8 cellular contexts compared by ENCODE assay signal in genomic region chr16:67245674-67246080, GRCh38. TPM values are rescaled to one million over a fixed set of nuclear protein-coding genes. Genes with fewer than 3 reads are reported as not detected.
DNase-seq lines count a peak whose midpoint lies in the region; ATAC-seq and TF ChIP-seq lines count a peak whose summit lies in the region.

No MANE protein-coding gene starts in this region.

- H3K27ac ChIP-seq in ascending aorta, result peak overlapping the region; percentile 82 to 89
- H3K27ac ChIP-seq in tibial artery, result peak overlapping the region; percentile 75 to 83

- no peak for ATAC-seq in activated T-cell treated with anti-CD3 and anti-CD28 coated beads, Interleukin-2, amount 50 U/mL, for 4 hours
- ATAC-seq in HG03520 (IDR thresholded peaks at IDR 0.05; ENCODE audit: unreplicated experiment), result no peak

- H3K27me3 Mint-ChIP-seq in activated T-cell treated with anti-CD3 and anti-CD28 coated beads, Interleukin-2, amount 50 U/mL, for 4 hours (ENCODE audit: low read depth), result peaks cover 9% of the 10 kb centered on the region

- WGBS in lower leg skin, 2 donors, result 8 to 11% methylated on average over 8 of the region's 8 CpGs

- no peaks in the 10 kb centered on the region for H3K36me3 Mint-ChIP-seq in activated T-cell treated with anti-CD3 and anti-CD28 coated beads, Interleukin-2, amount 50 U/mL, for 4 hours (ENCODE audit: insufficient read depth)

- peak overlapping the region; percentile 65 to 69 for H3K4me3 ChIP-seq in ascending aorta
- H3K4me3 ChIP-seq in lower leg skin (ENCODE audit: low read depth, poor library complexity, severe bottlenecking), result peak overlapping the region; percentile 44
- H3K4me3 ChIP-seq in tibial artery, result peak overlapping the region; percentile 70 to 74

- H3K9me3 Mint-ChIP-seq in activated T-cell treated with anti-CD3 and anti-CD28 coated beads, Interleukin-2, amount 50 U/mL, for 4 hours, result no peaks in the 10 kb centered on the region

- no peak for TF ChIP-seq CTCF in ascending aorta (IDR thresholded peaks at IDR 0.05)
- no peak for TF ChIP-seq CTCF in lower leg skin (IDR thresholded peaks at IDR 0.05)
- TF ChIP-seq CTCF in tibial artery (IDR thresholded peaks at IDR 0.05), result no peak

- TF ChIP-seq POLR2A in lower leg skin (IDR thresholded peaks at IDR 0.05), result no peak

- peak overlapping the region; percentile 90 for H3K4me3 Mint-ChIP-seq in activated T-cell treated with anti-CD3 and anti-CD28 coated beads, Interleukin-2, amount 50 U/mL, for 4 hours

- H3K4me1 Mint-ChIP-seq in activated T-cell treated with anti-CD3 and anti-CD28 coated beads, Interleukin-2, amount 50 U/mL, for 4 hours (ENCODE audit: low read depth), result peaks cover 54% of the 10 kb centered on the region

- H3K9me3 ChIP-seq in ascending aorta (no peaks in the 10 kb centered on the region), tibial artery (no peaks in the 10 kb centered on the region)

- H3K27me3 ChIP-seq in ascending aorta (peaks cover 6% of the 10 kb centered on the region), tibial artery (peaks cover 0 to 25% of the 10 kb centered on the region in 2 donors)

- no peaks in the 10 kb centered on the region for H3K36me3 ChIP-seq in ascending aorta
- H3K36me3 ChIP-seq in tibial artery, result no peaks in the 10 kb centered on the region

- H3K4me1 ChIP-seq in ascending aorta (peaks cover 33 to 39% of the 10 kb centered on the region in 2 donors), tibial artery (peaks cover 0 to 77% (median 62%) of the 10 kb centered on the region in 4 donors)

- intact Hi-C loops in ascending aorta (cut with DNase I) (loop anchor here (10.0 kb wide), 3 partner anchors 419 to 599 kb away; partner anchors contain the start of genes ACD, C16orf86, CENPT and ENKD1), lower leg skin (cut with DNase I; ENCODE audit: low total_unique reads) (no loop called here), tibial artery (cut with DNase I; ENCODE audit: low total_unique reads) (loop anchor here (2.0 kb wide), 1 partner anchor 17 kb away; no protein-coding TSS in a partner anchor)

- no peak for DNase-seq in activated T-cell treated with anti-CD3 and anti-CD28 coated beads, Interleukin-2, amount 50 U/mL, for 4 hours
- no peak for DNase-seq in activated T-cell treated with anti-CD3 and anti-CD28 coated beads, Interleukin-2, amount 50 U/mL, for 48 hours
- DNase-seq in ascending aorta (ENCODE audit: low spot score in 2 of 2) (no peak), lower leg skin (ENCODE audit: low spot score in 2 of 2) (no peak), tibial artery (no peak), NCI-H774 (lab: John Stamatoyannopoulos, UW) (no peak)
- no peak for DNase-seq in activated CD4-positive, CD25-positive, alpha-beta regulatory T cell (lab: John Stamatoyannopoulos, UW)

RNA-seq across cellular contexts. Expression of gene FHOD1, which starts 1.6 kb away (rescaled TPM):
- total RNA-seq in activated T-cell treated with anti-CD3 and anti-CD28 coated beads, Interleukin-2, amount 50 U/mL, for 4 hours, result 10 to 100 TPM; 64.0 to 86.6 (median 70.3) TPM
- total RNA-seq in ascending aorta (20.2 TPM), lower leg skin (10 to 100 TPM in 1 of 4 donors, 1 to 10 TPM in 3; 6.3 to 15.6 (median 8.4) TPM)

RNA-seq across cellular contexts. Expression of gene SLC9A5, which starts 3.1 kb away (rescaled TPM):
- total RNA-seq in activated T-cell treated with anti-CD3 and anti-CD28 coated beads, Interleukin-2, amount 50 U/mL, for 4 hours, result 1 to 10 TPM; 3.2 to 4.0 (median 3.6) TPM
- total RNA-seq in ascending aorta, result 13.5 TPM
- under 1 TPM; 0.04 to 0.83 (median 0.64) TPM for total RNA-seq in lower leg skin

RNA-seq across cellular contexts. Expression of gene TMEM208, which starts 18.7 kb away (rescaled TPM):
- total RNA-seq in activated T-cell treated with anti-CD3 and anti-CD28 coated beads, Interleukin-2, amount 50 U/mL, for 4 hours, result 100 to 1,000 TPM; 109 to 130 (median 124) TPM
- total RNA-seq in ascending aorta (8.3 TPM), lower leg skin (10 to 100 TPM; 20.8 to 40.3 (median 31.0) TPM)

RNA-seq across cellular contexts. Expression of gene PLEKHG4, which starts 33.7 kb away (rescaled TPM):
- 10 to 100 TPM; 30.0 to 41.6 (median 37.0) TPM for total RNA-seq in activated T-cell treated with anti-CD3 and anti-CD28 coated beads, Interleukin-2, amount 50 U/mL, for 4 hours
- total RNA-seq in ascending aorta (3.7 TPM), lower leg skin (10 to 100 TPM; 16.6 to 28.0 (median 21.2) TPM)

RNA-seq across cellular contexts. Expression of gene ELMO3, which starts 46.7 kb away (rescaled TPM):
- total RNA-seq in activated T-cell treated with anti-CD3 and anti-CD28 coated beads, Interleukin-2, amount 50 U/mL, for 4 hours, result 1 to 10 TPM; 5.1 to 5.9 (median 5.3) TPM
- total RNA-seq in ascending aorta (not detected), lower leg skin (10 to 100 TPM; 37.2 to 62.2 (median 51.6) TPM)
